9 cellular contexts compared by ENCODE assay signal in the genomic region with DNA sequence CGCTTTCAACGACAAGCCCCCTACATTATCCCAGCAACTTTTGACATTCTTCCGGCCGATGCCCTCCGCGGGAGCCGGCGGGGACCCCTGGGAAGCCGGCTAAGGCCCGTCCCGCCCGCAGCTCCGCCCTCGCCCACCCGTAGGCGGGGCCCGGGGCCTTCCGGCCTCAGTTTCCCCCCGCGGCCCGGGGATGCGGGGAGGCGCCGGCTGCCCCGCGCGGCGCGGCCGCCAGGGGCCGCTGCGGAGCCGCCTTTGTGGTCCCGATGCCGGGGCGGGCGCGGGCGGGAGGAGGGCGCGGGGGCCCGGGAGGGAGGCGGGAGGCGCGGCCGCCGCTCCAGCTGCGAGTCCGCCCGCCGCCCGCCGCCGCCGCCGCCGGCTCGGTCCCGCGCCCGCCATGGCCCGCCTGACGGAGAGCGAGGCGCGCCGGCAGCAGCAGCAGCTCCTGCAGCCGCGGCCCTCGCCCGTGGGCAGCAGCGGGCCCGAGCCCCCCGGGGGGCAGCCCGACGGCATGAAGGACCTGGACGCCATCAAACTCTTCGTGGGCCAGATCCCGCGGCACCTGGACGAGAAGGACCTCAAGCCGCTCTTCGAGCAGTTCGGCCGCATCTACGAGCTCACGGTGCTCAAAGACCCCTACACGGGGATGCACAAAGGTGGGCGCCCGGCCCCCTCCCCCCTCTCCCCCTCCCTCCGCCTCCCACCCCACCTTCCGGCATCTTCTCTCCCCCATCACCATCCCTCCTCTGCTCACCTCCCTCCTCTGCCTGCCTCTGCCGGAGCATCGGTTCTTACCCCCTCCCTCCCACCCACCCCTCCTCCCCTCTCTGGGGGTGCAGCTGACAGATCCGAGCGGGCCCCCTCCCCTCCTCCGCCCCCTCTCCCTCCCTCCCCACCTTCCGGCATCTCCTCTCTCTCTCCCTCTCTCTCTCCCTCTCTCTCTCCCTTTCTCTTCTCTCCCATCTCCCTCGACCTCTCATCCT. TPM values are rescaled to one million over a fixed set of nuclear protein-coding genes. Genes with fewer than 3 reads are reported as not detected.
A peak's percentile ranks its signal among the peaks of the same experiment; 100 is the strongest.
DNase-seq lines count a peak whose midpoint lies in the region; ATAC-seq, FAIRE-seq and TF ChIP-seq lines count a peak whose summit lies in the region.
"Had no signal": no experiment of that assay in that cellular context is flagged by ENCODE, and none has a peak within 500 bp of the region (broad histone marks: within the 10 kb centered on the region; RNA-seq: fewer than 3 reads in every experiment).

A gene (plus strand): TSS at position 316 of the 980 bp plus-strand sequence. CDS start 79 bp downstream, at position 395.

- intact Hi-C loops in spleen (cut with DNase I; ENCODE audit: low total_unique reads): no loop called here

- ATAC-seq in HG03521 (IDR thresholded peaks at IDR 0.05; ENCODE audit: unreplicated experiment): no peak

- no peak within 1 kb of the TSS for H3K27ac Mint-ChIP-seq in activated naive CD8-positive, alpha-beta T cell

- H3K36me3 ChIP-seq in SJCRH30 (no peaks in the 10 kb centered on the region), spleen (no peaks in the 10 kb centered on the region)

- H3K27ac ChIP-seq in SJCRH30: no peak within 1 kb of the TSS
- H3K27ac ChIP-seq in spleen: no peak within 1 kb of the TSS

- no peak for TF ChIP-seq POLR2A in spleen (IDR thresholded peaks at IDR 0.05)

- peak within 1 kb of the TSS; percentile 44 for H3K4me3 Mint-ChIP-seq in activated naive CD8-positive, alpha-beta T cell

- no peaks in the 10 kb centered on the region for H3K36me3 Mint-ChIP-seq in activated naive CD8-positive, alpha-beta T cell

- WGBS in spleen, 5 donors: 2 to 3% (median 2%) methylated on average over 43 to 99 of the region's 99 CpGs

- H3K4me1 ChIP-seq in SJCRH30 (no peaks in the 10 kb centered on the region), spleen (peaks cover 0 to 16% (median 5%) of the 10 kb centered on the region in 6 donors)

- H3K27me3 ChIP-seq in SJCRH30 (peaks cover 24% of the 10 kb centered on the region), spleen (replicated peaks in 1 of 7) (peaks cover 0 to 85% (median 53%) of the 10 kb centered on the region in 7 donors)

- H3K9me3 ChIP-seq in SJCRH30 (replicated peaks): no peaks in the 10 kb centered on the region
- H3K9me3 ChIP-seq in spleen: no peaks in the 10 kb centered on the region

- TF ChIP-seq CTCF in spleen (IDR thresholded peaks at IDR 0.05 in 8 of 11, conservative IDR thresholded peaks at IDR 0.05 in 3 of 11): peak in 6 of 11 experiments; percentile 49 to 78 (median 70)

- H3K4me3 ChIP-seq in SJCRH30 (no peak within 1 kb of the TSS), spleen (peak within 1 kb of the TSS in 4 of 8 donors; percentile 26 to 66 (median 28))

- DNase-seq in 8988T (peak; percentile 75), GM19239 (ENCODE audit: insufficient read length, low spot score) (peak; percentile 86), SJCRH30 (peak; percentile 43 to 56), hepatic stellate cell (ENCODE audit: low spot score) (peak; percentile 79), spleen (no peak), MV-4-11 (lab: John Stamatoyannopoulos, UW) (no peak)

- H3K4me1 Mint-ChIP-seq in activated naive CD8-positive, alpha-beta T cell (ENCODE audit: low read depth): no peaks in the 10 kb centered on the region

- no peak for FAIRE-seq in GM19239 (lab: Jason Lieb, UNC)
- FAIRE-seq: islet of Langerhans had no signal

- peaks cover 6% of the 10 kb centered on the region for H3K27me3 Mint-ChIP-seq in activated naive CD8-positive, alpha-beta T cell

- H3K9me3 Mint-ChIP-seq in activated naive CD8-positive, alpha-beta T cell (ENCODE audit: low read depth): no peaks in the 10 kb centered on the region

RNA-seq across cellular contexts. Expression of the gene that starts here (rescaled TPM):
- not detected in 2 replicates for total RNA-seq in SJCRH30 (2014; rRNA removed; shearing (Covaris generic))
- total RNA-seq in spleen: under 1 TPM in 2 of 7 donors, not detected in 5; 0.10 to 0.19 TPM
- under 1 TPM in 1 of 3 donors, not detected in 2; 0.05 TPM for polyA plus RNA-seq in spleen

Comparison
In these comparisons a context has a peak if more than half of its experiments do, and no peak if none do; other contexts are left out.
1. Peak in DNase-seq in SJCRH30; RNA of the gene not detected or under 1 TPM.
2. DNase-seq: peak in 8988T (single experiment), GM19239 (single experiment) and hepatic stellate cell (single experiment); none in spleen (single experiment) and MV-4-11 (single experiment).